In genomic region chr14:101025131-101025530, GRCh38 we compare ENCODE assay signal across 24 cellular contexts.
DNase-seq lines count a peak whose midpoint lies in the region; ATAC-seq, FAIRE-seq and TF ChIP-seq lines count a peak whose summit lies in the region.
"Had no signal": no experiment of that assay in that cellular context is flagged by ENCODE, and none has a peak within 500 bp of the region (broad histone marks: within the 10 kb centered on the region; RNA-seq: fewer than 3 reads in every experiment).

No MANE protein-coding gene starts in this region.

- H3K4me2 ChIP-seq in HepG2 (ENCODE audit: low read depth, low read length) (no peak overlapping the region), neuronal stem cell (ENCODE audit: insufficient read depth, low read length, poor library complexity, severe bottlenecking) (no peak overlapping the region)

- TF ChIP-seq RAD21 in HepG2 (CRISPR knock-in tag; IDR thresholded peaks at IDR 0.05): no peak

- H3K23ac ChIP-seq in neuronal stem cell (ENCODE audit: low read depth, low read length, poor library complexity): no peak overlapping the region

- no peaks in the 10 kb centered on the region for H3K4me1 ChIP-seq in right lobe of liver
- H3K4me1 ChIP-seq in HepG2 (ENCODE audit: insufficient read depth, low read length): no peaks in the 10 kb centered on the region
- H3K4me1 ChIP-seq in neuronal stem cell (ENCODE audit: control insufficient read depth in 2 of 2, insufficient read depth in 1 of 2, low read depth in 1 of 2, low read length in 2 of 2): no peaks in the 10 kb centered on the region
- H3K4me1 ChIP-seq in uterus: no peaks in the 10 kb centered on the region
- H3K4me1 ChIP-seq: SJSA1 had no signal

- TF ChIP-seq EP300 in HepG2 (IDR thresholded peaks at IDR 0.05; ENCODE audit: low read depth in 2 of 2, low read length in 2 of 2) (no peak), HepG2 (CRISPR knock-in tag; IDR thresholded peaks at IDR 0.05; ENCODE audit: borderline replicate concordance) (no peak)

- H3K36me3 Mint-ChIP-seq in chondrocyte (ENCODE audit: low read depth): no peaks in the 10 kb centered on the region

- in situ Hi-C loops in HepG2 (cut with HindIII; ENCODE audit: extremely low pct_ligation_motif_present, low pct_unique_long_range_greater_than_20kb): no loop called here

- no TSS peak for BruUV-seq in HepG2 (replicated peaks; lab: Mats Ljungman, UMichigan)

- DNase-seq in right lobe of liver (peak in 2 of 3 donors; percentile 12 to 15), HepG2 (ENCODE audit: low spot score) (no peak), chondrocyte (ENCODE audit: low spot score) (peak; percentile 38), neuronal stem cell (ENCODE audit: low spot score) (no peak), uterus (peak; percentile 5 to 8), foreskin melanocyte (no peak), KG1 (lab: John Stamatoyannopoulos, UW) (no peak)
- DNase-seq: Calu3, GF-D8, Kasumi-1, MV-4-11, NCI-H1105, NCI-H1436 treated with DMSO at 0.1 percent for 48 hours, NCI-H187 treated with DMSO at 0.1 percent for 48 hours, NCI-H2171 treated with DMSO at 0.1 percent for 48 hours, NCI-H345, NCI-H524, NCI-H774, Right ventricle myocardium superior had no signal

- FAIRE-seq in HepG2 (lab: Jason Lieb, UNC): no peak
- FAIRE-seq: GM12891 had no signal

- H3K18ac ChIP-seq in neuronal stem cell (ENCODE audit: low read length): peak overlapping the region; percentile 32

- intact Hi-C loops in right lobe of liver (cut with DNase I): no loop called here
- intact Hi-C loops in HepG2 (cut with micrococcal nuclease; ENCODE audit: unreplicated experiment): no loop called here
- intact Hi-C loops in uterus (cut with DNase I; ENCODE audit: low total_unique reads): no loop called here

- H3K4me3 Mint-ChIP-seq in chondrocyte (ENCODE audit: unreplicated experiment): no peak overlapping the region
- H3K4me3 Mint-ChIP-seq: B cell had no signal

- H3K4me1 Mint-ChIP-seq in chondrocyte (ENCODE audit: low read depth): no peaks in the 10 kb centered on the region
- H3K4me1 Mint-ChIP-seq: B cell had no signal

- H4K91ac ChIP-seq in neuronal stem cell (ENCODE audit: low read depth, low read length, poor library complexity): no peak overlapping the region

- no peaks in the 10 kb centered on the region for H3K79me1 ChIP-seq in neuronal stem cell (ENCODE audit: low read depth, low read length)

- CTCF ChIA-PET in HepG2 (lab: Yijun Ruan, JAX; ENCODE audit: low intra/inter-chr PET ratio, low total read pairs): no interaction called here

- no peak overlapping the region for H3K4me3 ChIP-seq in right lobe of liver
- H3K4me3 ChIP-seq in HepG2 (replicated peaks in 1 of 3; ENCODE audit: insufficient read depth in 1 of 3, low read depth in 2 of 3, low read length in 3 of 3): no peak overlapping the region
- no peak overlapping the region for H3K4me3 ChIP-seq in neuronal stem cell (ENCODE audit: low read length in 2 of 2)
- H3K4me3 ChIP-seq in uterus: no peak overlapping the region
- H3K4me3 ChIP-seq: SJSA1 had no signal

- no peak overlapping the region for H2BK120ac ChIP-seq in neuronal stem cell (ENCODE audit: low read depth, low read length)

- no peak overlapping the region for H3K14ac ChIP-seq in neuronal stem cell (ENCODE audit: low read length)

- no peak for TF ChIP-seq POLR2A in right lobe of liver (IDR thresholded peaks at IDR 0.05)
- TF ChIP-seq POLR2A in HepG2 (IDR thresholded peaks at IDR 0.05; ENCODE audit: insufficient read depth in 1 of 2, low read depth in 2 of 2, low read length in 2 of 2): no peak
- TF ChIP-seq POLR2A in uterus (IDR thresholded peaks at IDR 0.05): no peak

- no peaks in the 10 kb centered on the region for H3K79me2 ChIP-seq in HepG2 (ENCODE audit: insufficient read depth, low read length)

- 38% methylated on average over 2 of the region's 8 CpGs for WGBS in right lobe of liver (ENCODE audit: insufficient coverage, low coverage, low lambda C conversion rate, missing lambda C conversion rate)
- 36% methylated on average over 6 of the region's 8 CpGs for WGBS in HepG2 (ENCODE audit: low lambda C conversion rate)
- no CpG with 5 or more reads among the region's 8 CpGs for WGBS in neuronal stem cell (ENCODE audit: extremely low coverage in 2 of 2, insufficient read length in 2 of 2, insufficient replicate concordance in 1 of 2), 2 donors

- H3K9ac ChIP-seq in HepG2 (ENCODE audit: insufficient read depth, low read depth, low read length) (no peak overlapping the region), neuronal stem cell (ENCODE audit: low read depth, low read length, poor library complexity) (no peak overlapping the region)

- 0 out of 2 replicates have a peak, but pooled peaks cover 4% of the 10 kb centered on the region for H4K20me1 ChIP-seq in HepG2 (ENCODE audit: insufficient read depth, low read length)

- H2AFZ ChIP-seq in HepG2 (ENCODE audit: low read length) (no peak overlapping the region), neuronal stem cell (ENCODE audit: low read length) (no peak overlapping the region)

- H2AK5ac ChIP-seq in neuronal stem cell (ENCODE audit: low read depth, low read length): no peak overlapping the region

- no peak overlapping the region for H2BK12ac ChIP-seq in neuronal stem cell (ENCODE audit: low read length)

- H4K8ac ChIP-seq in neuronal stem cell (ENCODE audit: low read depth, low read length): no peak overlapping the region

- H3K36me3 ChIP-seq in right lobe of liver (no peaks in the 10 kb centered on the region), HepG2 (replicated peaks in 1 of 2; ENCODE audit: control insufficient read depth in 1 of 2, insufficient read depth in 2 of 2, low read length in 2 of 2) (no peaks in the 10 kb centered on the region), neuronal stem cell (replicated peaks in 1 of 2; ENCODE audit: control insufficient read depth in 2 of 2, insufficient read depth in 2 of 2, low read length in 2 of 2) (peaks cover 0 to 8% of the 10 kb centered on the region in 2 donors), uterus (no peaks in the 10 kb centered on the region)

- no peaks in the 10 kb centered on the region for H3K27me3 Mint-ChIP-seq in chondrocyte (ENCODE audit: low read depth)

- H3K9me3 ChIP-seq in right lobe of liver (no peaks in the 10 kb centered on the region), HepG2 (ENCODE audit: low read length) (no peaks in the 10 kb centered on the region), neuronal stem cell (replicated peaks in 1 of 2; ENCODE audit: control insufficient read depth in 2 of 2, insufficient read depth in 1 of 2, low read depth in 1 of 2, low read length in 2 of 2) (peaks cover 0 to 15% of the 10 kb centered on the region in 2 donors), uterus (no peaks in the 10 kb centered on the region)

- no peak overlapping the region for H3K27ac Mint-ChIP-seq in chondrocyte (ENCODE audit: unreplicated experiment)
- H3K27ac Mint-ChIP-seq: B cell had no signal

- no peak overlapping the region for H2BK15ac ChIP-seq in neuronal stem cell (ENCODE audit: low read length)

- no peak for TF ChIP-seq CTCF in right lobe of liver (IDR thresholded peaks at IDR 0.05)
- TF ChIP-seq CTCF in HepG2 (CRISPR knock-in tag; IDR thresholded peaks at IDR 0.05): no peak
- no peak for TF ChIP-seq CTCF in chondrocyte (IDR thresholded peaks at IDR 0.05)
- TF ChIP-seq CTCF in uterus (IDR thresholded peaks at IDR 0.05): no peak

- H3K27me3 ChIP-seq in right lobe of liver (no peaks in the 10 kb centered on the region), HepG2 (ENCODE audit: control insufficient read depth in 1 of 2, insufficient read depth in 2 of 2, low read length in 2 of 2) (peaks cover 8 to 92% of the 10 kb centered on the region in 2 experiments), neuronal stem cell (ENCODE audit: control insufficient read depth in 3 of 3, insufficient read depth in 3 of 3, low read depth in 1 of 3, low read length in 3 of 3) (no peaks in the 10 kb centered on the region), uterus (no peaks in the 10 kb centered on the region)
- H3K27me3 ChIP-seq: SJSA1 had no signal

- H3K27ac ChIP-seq in right lobe of liver: no peak overlapping the region
- no peak overlapping the region for H3K27ac ChIP-seq in HepG2 (ENCODE audit: extremely low read length, insufficient read depth, low read length)
- H3K27ac ChIP-seq in neuronal stem cell (replicated peaks; ENCODE audit: low read length): no peak overlapping the region
- no peak overlapping the region for H3K27ac ChIP-seq in uterus
- H3K27ac ChIP-seq: SJSA1 had no signal

- ATAC-seq in right lobe of liver (no peak), HepG2 (no peak), HG02571 (IDR thresholded peaks at IDR 0.05; ENCODE audit: unreplicated experiment) (no peak)
- ATAC-seq: HCT116 had no signal

- H2BK5ac ChIP-seq in neuronal stem cell (ENCODE audit: low read length): no peak overlapping the region

- H3K4ac ChIP-seq in neuronal stem cell (ENCODE audit: low read length): no peak overlapping the region

- POLR2A ChIA-PET in HepG2 (lab: Yijun Ruan, JAX): no interaction called here

- H3K9me3 Mint-ChIP-seq in chondrocyte (ENCODE audit: low read depth): peaks cover 2% of the 10 kb centered on the region

TF ChIP-seq in HepG2, 621 proteins besides CTCF, POLR2A, EP300 and RAD21:
- no peak for TF ChIP-seq PTBP1 (IDR thresholded peaks at IDR 0.05; ENCODE audit: low read depth, low read length, poor library complexity, severe bottlenecking)
- no peak for TF ChIP-seq RFX3 (CRISPR knock-in tag; IDR thresholded peaks at IDR 0.05)
- no peak for TF ChIP-seq HOXA7 (CRISPR knock-in tag; IDR thresholded peaks at IDR 0.05)
- no peak for TF ChIP-seq KLF12 (CRISPR knock-in tag; IDR thresholded peaks at IDR 0.05; ENCODE audit: borderline replicate concordance)

Comparison
In these comparisons a context has a peak if more than half of its experiments do, and no peak if none do; other contexts are left out.
1. DNase-seq: peak in right lobe of liver (2 of 3), chondrocyte (single experiment) and uterus (2 of 2); none in HepG2 (single experiment), neuronal stem cell (single experiment), foreskin melanocyte (single experiment) and KG1 (single experiment).